ENCODE assay signal across 1 cellular context in the genomic region with DNA sequence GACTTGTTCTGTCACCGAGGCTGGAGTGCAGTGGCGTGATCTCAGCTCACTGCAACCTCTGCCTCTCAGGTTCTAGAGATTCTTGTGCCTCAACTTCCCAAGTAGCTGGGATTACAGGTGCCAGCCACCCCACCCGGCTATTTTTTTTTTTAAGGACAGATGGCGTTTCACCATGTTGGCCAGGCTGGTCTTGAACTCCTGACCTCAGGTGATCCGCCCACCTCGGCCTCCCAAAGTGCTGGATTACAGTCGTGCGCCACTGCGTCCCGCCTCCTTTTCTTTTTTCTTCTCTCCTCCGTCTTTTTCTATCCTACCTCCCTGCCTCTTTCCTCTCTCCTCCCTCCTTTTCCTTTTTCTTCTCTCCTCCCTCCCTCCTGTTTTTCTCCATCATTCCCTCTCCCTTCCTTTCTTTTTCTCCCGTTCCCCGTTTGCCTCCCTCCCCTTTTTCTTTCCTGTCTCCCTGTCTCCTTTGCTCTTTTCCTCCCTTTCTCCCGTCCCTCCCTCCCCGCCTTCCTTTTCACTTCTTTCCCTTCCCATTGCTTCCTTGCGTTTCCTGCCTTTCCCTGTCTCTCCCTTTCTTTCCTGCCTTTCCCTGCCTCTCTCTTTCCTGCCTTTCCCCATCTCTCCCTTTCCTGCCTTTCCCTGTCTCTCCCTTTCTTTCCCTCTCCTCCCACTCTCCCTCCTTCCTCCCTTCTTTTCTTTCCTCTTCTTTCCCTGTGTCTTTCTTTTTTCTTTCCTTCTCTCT.
TF ChIP-seq lines count a peak whose summit lies in the region.

No MANE protein-coding gene starts in this region.

TF ChIP-seq in K562, 482 proteins besides CTCF, POLR2A, EP300 and RAD21 (continued from another document and continues in another):
- TF ChIP-seq, protein P1, sequence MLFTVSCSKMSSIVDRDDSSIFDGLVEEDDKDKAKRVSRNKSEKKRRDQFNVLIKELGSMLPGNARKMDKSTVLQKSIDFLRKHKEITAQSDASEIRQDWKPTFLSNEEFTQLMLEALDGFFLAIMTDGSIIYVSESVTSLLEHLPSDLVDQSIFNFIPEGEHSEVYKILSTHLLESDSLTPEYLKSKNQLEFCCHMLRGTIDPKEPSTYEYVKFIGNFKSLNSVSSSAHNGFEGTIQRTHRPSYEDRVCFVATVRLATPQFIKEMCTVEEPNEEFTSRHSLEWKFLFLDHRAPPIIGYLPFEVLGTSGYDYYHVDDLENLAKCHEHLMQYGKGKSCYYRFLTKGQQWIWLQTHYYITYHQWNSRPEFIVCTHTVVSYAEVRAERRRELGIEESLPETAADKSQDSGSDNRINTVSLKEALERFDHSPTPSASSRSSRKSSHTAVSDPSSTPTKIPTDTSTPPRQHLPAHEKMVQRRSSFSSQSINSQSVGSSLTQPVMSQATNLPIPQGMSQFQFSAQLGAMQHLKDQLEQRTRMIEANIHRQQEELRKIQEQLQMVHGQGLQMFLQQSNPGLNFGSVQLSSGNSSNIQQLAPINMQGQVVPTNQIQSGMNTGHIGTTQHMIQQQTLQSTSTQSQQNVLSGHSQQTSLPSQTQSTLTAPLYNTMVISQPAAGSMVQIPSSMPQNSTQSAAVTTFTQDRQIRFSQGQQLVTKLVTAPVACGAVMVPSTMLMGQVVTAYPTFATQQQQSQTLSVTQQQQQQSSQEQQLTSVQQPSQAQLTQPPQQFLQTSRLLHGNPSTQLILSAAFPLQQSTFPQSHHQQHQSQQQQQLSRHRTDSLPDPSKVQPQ (CRISPR knock-in tag; IDR thresholded peaks at IDR 0.05; ENCODE audit: borderline replicate concordance): no peak
- TF ChIP-seq FOXK1 (CRISPR knock-in tag; IDR thresholded peaks at IDR 0.05; ENCODE audit: borderline replicate concordance) (no peak), POLR3G (IDR thresholded peaks at IDR 0.05; ENCODE audit: extremely low read depth, insufficient read length, insufficient replicate concordance) (no peak), MAZ (CRISPR knock-in tag; conservative IDR thresholded peaks at IDR 0.05 in 1 of 2, IDR thresholded peaks at IDR 0.05 in 1 of 2) (no peak), ZNF512 (tag; IDR thresholded peaks at IDR 0.05) (peak; percentile 69), ZNF699 (CRISPR knock-in tag; IDR thresholded peaks at IDR 0.05; ENCODE audit: insufficient replicate concordance) (no peak), SNRNP70 (optimal IDR thresholded peaks at IDR 0.05; ENCODE audit: low read depth, low read length) (no peak), NFIC (IDR thresholded peaks at IDR 0.05) (no peak), LARP7 (IDR thresholded peaks at IDR 0.05) (no peak), RNF2 (IDR thresholded peaks at IDR 0.05) (no peak), EGR1 (conservative IDR thresholded peaks at IDR 0.05) (peak; percentile 38; the same call in 1 of the 2 replicates), ZNF639 (CRISPR knock-in tag; conservative IDR thresholded peaks at IDR 0.05 in 1 of 2, IDR thresholded peaks at IDR 0.05 in 1 of 2) (no peak), ZNF143 (CRISPR knock-in tag; IDR thresholded peaks at IDR 0.05) (no peak), SREBF1 (IDR thresholded peaks at IDR 0.05; ENCODE audit: borderline replicate concordance, low read depth, low read length) (no peak), CCAR2 (IDR thresholded peaks at IDR 0.05; ENCODE audit: low read depth, low read length) (no peak), ZNF253 (CRISPR knock-in tag; conservative IDR thresholded peaks at IDR 0.05) (no peak), MTA2 (IDR thresholded peaks at IDR 0.05; ENCODE audit: low read depth) (no peak; the same call in none of the 2 replicates), SAFB (IDR thresholded peaks at IDR 0.05; ENCODE audit: borderline replicate concordance, low read depth, low read length) (no peak), SRF (CRISPR knock-in tag; IDR thresholded peaks at IDR 0.05) (no peak), FOXM1 (IDR thresholded peaks at IDR 0.05; ENCODE audit: low read depth) (no peak), FOXM1 (CRISPR knock-in tag; IDR thresholded peaks at IDR 0.05; ENCODE audit: low read depth) (no peak), ZNF133 (CRISPR knock-in tag; IDR thresholded peaks at IDR 0.05) (no peak), SRSF7 (optimal IDR thresholded peaks at IDR 0.05; ENCODE audit: low read depth, low read length) (no peak), KDM4B (IDR thresholded peaks at IDR 0.05; ENCODE audit: borderline replicate concordance in 2 of 2, low read depth in 1 of 2) (no peak), POLR2AphosphoS2 (IDR thresholded peaks at IDR 0.05; ENCODE audit: low read length) (no peak), NFRKB (IDR thresholded peaks at IDR 0.05; ENCODE audit: low read depth) (no peak), ZEB2 (IDR thresholded peaks at IDR 0.05) (no peak), FUS (optimal IDR thresholded peaks at IDR 0.05; ENCODE audit: low read depth, low read length) (no peak), STAT5B (CRISPR knock-in tag; IDR thresholded peaks at IDR 0.05) (no peak), E4F1 (CRISPR knock-in tag; IDR thresholded peaks at IDR 0.05; ENCODE audit: borderline replicate concordance) (no peak), CREB3 (tag; conservative IDR thresholded peaks at IDR 0.05; ENCODE audit: low read depth) (no peak), CGGBP1 (CRISPR knock-in tag; IDR thresholded peaks at IDR 0.05) (no peak), MITF (IDR thresholded peaks at IDR 0.05) (no peak), NBN (IDR thresholded peaks at IDR 0.05; ENCODE audit: low read depth) (no peak)
- TF ChIP-seq, protein P2, sequence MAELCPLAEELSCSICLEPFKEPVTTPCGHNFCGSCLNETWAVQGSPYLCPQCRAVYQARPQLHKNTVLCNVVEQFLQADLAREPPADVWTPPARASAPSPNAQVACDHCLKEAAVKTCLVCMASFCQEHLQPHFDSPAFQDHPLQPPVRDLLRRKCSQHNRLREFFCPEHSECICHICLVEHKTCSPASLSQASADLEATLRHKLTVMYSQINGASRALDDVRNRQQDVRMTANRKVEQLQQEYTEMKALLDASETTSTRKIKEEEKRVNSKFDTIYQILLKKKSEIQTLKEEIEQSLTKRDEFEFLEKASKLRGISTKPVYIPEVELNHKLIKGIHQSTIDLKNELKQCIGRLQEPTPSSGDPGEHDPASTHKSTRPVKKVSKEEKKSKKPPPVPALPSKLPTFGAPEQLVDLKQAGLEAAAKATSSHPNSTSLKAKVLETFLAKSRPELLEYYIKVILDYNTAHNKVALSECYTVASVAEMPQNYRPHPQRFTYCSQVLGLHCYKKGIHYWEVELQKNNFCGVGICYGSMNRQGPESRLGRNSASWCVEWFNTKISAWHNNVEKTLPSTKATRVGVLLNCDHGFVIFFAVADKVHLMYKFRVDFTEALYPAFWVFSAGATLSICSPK (IDR thresholded peaks at IDR 0.05; ENCODE audit: borderline replicate concordance): no peak
- TF ChIP-seq, protein P3, sequence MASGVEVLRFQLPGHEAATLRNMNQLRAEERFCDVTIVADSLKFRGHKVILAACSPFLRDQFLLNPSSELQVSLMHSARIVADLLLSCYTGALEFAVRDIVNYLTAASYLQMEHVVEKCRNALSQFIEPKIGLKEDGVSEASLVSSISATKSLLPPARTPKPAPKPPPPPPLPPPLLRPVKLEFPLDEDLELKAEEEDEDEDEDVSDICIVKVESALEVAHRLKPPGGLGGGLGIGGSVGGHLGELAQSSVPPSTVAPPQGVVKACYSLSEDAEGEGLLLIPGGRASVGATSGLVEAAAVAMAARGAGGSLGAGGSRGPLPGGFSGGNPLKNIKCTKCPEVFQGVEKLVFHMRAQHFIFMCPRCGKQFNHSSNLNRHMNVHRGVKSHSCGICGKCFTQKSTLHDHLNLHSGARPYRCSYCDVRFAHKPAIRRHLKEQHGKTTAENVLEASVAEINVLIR (CRISPR knock-in tag; IDR thresholded peaks at IDR 0.05): no peak
- TF ChIP-seq, protein P4, sequence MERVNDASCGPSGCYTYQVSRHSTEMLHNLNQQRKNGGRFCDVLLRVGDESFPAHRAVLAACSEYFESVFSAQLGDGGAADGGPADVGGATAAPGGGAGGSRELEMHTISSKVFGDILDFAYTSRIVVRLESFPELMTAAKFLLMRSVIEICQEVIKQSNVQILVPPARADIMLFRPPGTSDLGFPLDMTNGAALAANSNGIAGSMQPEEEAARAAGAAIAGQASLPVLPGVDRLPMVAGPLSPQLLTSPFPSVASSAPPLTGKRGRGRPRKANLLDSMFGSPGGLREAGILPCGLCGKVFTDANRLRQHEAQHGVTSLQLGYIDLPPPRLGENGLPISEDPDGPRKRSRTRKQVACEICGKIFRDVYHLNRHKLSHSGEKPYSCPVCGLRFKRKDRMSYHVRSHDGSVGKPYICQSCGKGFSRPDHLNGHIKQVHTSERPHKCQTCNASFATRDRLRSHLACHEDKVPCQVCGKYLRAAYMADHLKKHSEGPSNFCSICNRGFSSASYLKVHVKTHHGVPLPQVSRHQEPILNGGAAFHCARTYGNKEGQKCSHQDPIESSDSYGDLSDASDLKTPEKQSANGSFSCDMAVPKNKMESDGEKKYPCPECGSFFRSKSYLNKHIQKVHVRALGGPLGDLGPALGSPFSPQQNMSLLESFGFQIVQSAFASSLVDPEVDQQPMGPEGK (CRISPR knock-in tag; IDR thresholded peaks at IDR 0.05; ENCODE audit: borderline replicate concordance): no peak
- TF ChIP-seq, protein P5, sequence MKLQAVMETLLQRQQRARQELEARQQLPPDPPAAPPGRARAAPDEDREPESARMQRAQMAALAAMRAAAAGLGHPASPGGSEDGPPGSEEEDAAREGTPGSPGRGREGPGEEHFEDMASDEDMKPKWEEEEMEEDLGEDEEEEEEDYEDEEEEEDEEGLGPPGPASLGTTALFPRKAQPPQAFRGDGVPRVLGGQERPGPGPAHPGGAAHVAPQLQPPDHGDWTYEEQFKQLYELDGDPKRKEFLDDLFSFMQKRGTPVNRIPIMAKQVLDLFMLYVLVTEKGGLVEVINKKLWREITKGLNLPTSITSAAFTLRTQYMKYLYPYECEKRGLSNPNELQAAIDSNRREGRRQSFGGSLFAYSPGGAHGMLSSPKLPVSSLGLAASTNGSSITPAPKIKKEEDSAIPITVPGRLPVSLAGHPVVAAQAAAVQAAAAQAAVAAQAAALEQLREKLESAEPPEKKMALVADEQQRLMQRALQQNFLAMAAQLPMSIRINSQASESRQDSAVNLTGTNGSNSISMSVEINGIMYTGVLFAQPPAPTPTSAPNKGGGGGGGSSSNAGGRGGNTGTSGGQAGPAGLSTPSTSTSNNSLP (IDR thresholded peaks at IDR 0.05; ENCODE audit: borderline replicate concordance, low read depth, low read length): no peak
